22 cellular contexts compared by ENCODE assay signal in genomic region chr12:11031307-11031706, GRCh38. TPM values are rescaled to one million over a fixed set of nuclear protein-coding genes. Genes with fewer than 3 reads are reported as not detected.
"Had no signal": no experiment of that assay in that cellular context is flagged by ENCODE, and none has a peak within 500 bp of the region (broad histone marks: within the 10 kb centered on the region; RNA-seq: fewer than 3 reads in every experiment).

Gene TAS2R31 (minus strand): TSS chr12:11031407. CDS start chr12:11031335, 72 bp downstream.

- H3K27me3 ChIP-seq: dorsolateral prefrontal cortex, esophagus squamous epithelium, sigmoid colon, stomach, testis had no signal

- H3K27ac ChIP-seq: dorsolateral prefrontal cortex, esophagus squamous epithelium, psoas muscle, sigmoid colon, stomach, testis had no signal

- H3K4me1 Mint-ChIP-seq: memory B cell; neural crest cell; stimulated activated effector memory CD8-positive, alpha-beta T cell treated with anti-CD3 and anti-CD28 coated beads, Interleukin-12 subunit alpha, Interleukin-12 subunit beta, amount 100 ng/mL, for 72 hours had no signal

- H3K36me3 Mint-ChIP-seq: natural killer cell; stimulated activated effector memory CD8-positive, alpha-beta T cell treated with anti-CD3 and anti-CD28 coated beads, Interleukin-12 subunit alpha, Interleukin-12 subunit beta, amount 100 ng/mL, for 72 hours had no signal

- H3K4me3 ChIP-seq: dorsolateral prefrontal cortex, esophagus squamous epithelium, lung, psoas muscle, sigmoid colon, stomach, testis had no signal

- H3K4me3 Mint-ChIP-seq: immature natural killer cell; memory B cell; natural killer cell; neural crest cell; stimulated activated effector memory CD8-positive, alpha-beta T cell treated with anti-CD3 and anti-CD28 coated beads, Interleukin-12 subunit alpha, Interleukin-12 subunit beta, amount 100 ng/mL, for 72 hours had no signal

- H3K9me3 ChIP-seq: esophagus squamous epithelium, psoas muscle, sigmoid colon, stomach, testis had no signal

- H3K27me3 Mint-ChIP-seq: memory B cell had no signal

- DNase-seq: caudate nucleus; cerebellar nuclear complex; dorsolateral prefrontal cortex; effector CD4-positive, alpha-beta T cell; esophagus squamous epithelium; hypothalamus; immature natural killer cell; natural killer cell; psoas muscle; right cardiac atrium; sigmoid colon; stimulated activated CD4-positive, alpha-beta T cell treated with anti-CD3 and anti-CD28 coated beads, Interleukin-2, amount 100 ng/mL, for 24 hours; stimulated activated CD4-positive, alpha-beta T cell treated with anti-CD3 and anti-CD28 coated beads, Interleukin-4, amount 100 ng/mL, for 24 hours; stimulated activated naive CD4-positive, alpha-beta T cell treated with Interleukin-2 at 50 U/mL for 16 hours; stomach; testis; trophoblast cell had no signal

- H3K9me3 Mint-ChIP-seq: memory B cell; natural killer cell; stimulated activated effector memory CD8-positive, alpha-beta T cell treated with anti-CD3 and anti-CD28 coated beads, Interleukin-12 subunit alpha, Interleukin-12 subunit beta, amount 100 ng/mL, for 72 hours had no signal

- H3K4me1 ChIP-seq: esophagus squamous epithelium, psoas muscle, sigmoid colon, stomach, testis had no signal

- H3K27ac Mint-ChIP-seq: immature natural killer cell; memory B cell; natural killer cell; stimulated activated effector memory CD8-positive, alpha-beta T cell treated with anti-CD3 and anti-CD28 coated beads, Interleukin-12 subunit alpha, Interleukin-12 subunit beta, amount 100 ng/mL, for 72 hours had no signal

RNA-seq across cellular contexts. Expression of gene TAS2R31, which starts in this region (rescaled TPM):
- total RNA-seq: epithelial cell of proximal tubule had no signal
- polyA plus RNA-seq: immature natural killer cell had no signal
